Comparison of ENCODE assay signal across 9 cellular contexts in genomic region chr12:102958073-102958829, GRCh38. TPM values are rescaled to one million over a fixed set of nuclear protein-coding genes. Genes with fewer than 3 reads are reported as not detected.
DNase-seq lines count a peak whose midpoint lies in the region; ATAC-seq, FAIRE-seq and TF ChIP-seq lines count a peak whose summit lies in the region.
"Had no signal": no experiment of that assay in that cellular context is flagged by ENCODE, and none has a peak within 500 bp of the region (broad histone marks: within the 10 kb centered on the region; RNA-seq: fewer than 3 reads in every experiment).

No MANE protein-coding gene starts in this region.

- no peak for TF ChIP-seq POLR2A in endothelial cell of umbilical vein (IDR thresholded peaks at IDR 0.05; ENCODE audit: low read depth, low read length)

- H4K20me1 ChIP-seq in endothelial cell of umbilical vein (replicated peaks; ENCODE audit: control insufficient read depth, extremely low read depth, insufficient read depth, low read length) = no peaks in the 10 kb centered on the region

- H3K79me1 ChIP-seq in neuronal stem cell (ENCODE audit: low read depth, low read length) = no peaks in the 10 kb centered on the region

- H3K9me1 ChIP-seq in endothelial cell of umbilical vein (replicated peaks; ENCODE audit: control insufficient read depth, extremely low read depth, insufficient read depth, low read length) = no peaks in the 10 kb centered on the region

- peak overlapping the region; percentile 79 for H3K18ac ChIP-seq in neuronal stem cell (ENCODE audit: low read length)

- no peak overlapping the region for H2BK12ac ChIP-seq in neuronal stem cell (ENCODE audit: low read length)

- no peak for TF ChIP-seq CTCF in endothelial cell of umbilical vein (IDR thresholded peaks at IDR 0.05; ENCODE audit: extremely low read depth in 1 of 2, insufficient read depth in 1 of 2, low read depth in 1 of 2, low read length in 2 of 2)

- POLR2A ChIA-PET in endothelial cell of umbilical vein (lab: Charles Lee) = no interaction called here

- H2AFZ ChIP-seq in endothelial cell of umbilical vein (ENCODE audit: low read depth, low read length) (no peak overlapping the region), neuronal stem cell (ENCODE audit: low read length) (peak overlapping the region; percentile 87)

- no peak overlapping the region for H4K91ac ChIP-seq in neuronal stem cell (ENCODE audit: low read depth, low read length, poor library complexity)

- CTCF ChIA-PET in endothelial cell of umbilical vein (lab: Charles Lee) = interaction anchor here (2.0 kb wide), 1 partner anchor 10 kb away, joined by 7 read pairs; no protein-coding TSS in a partner anchor

- dilution Hi-C loops in endothelial cell of umbilical vein (cut with MboI; ENCODE audit: extremely low pct_ligation_motif_present, low sequenced_read_pairs) = no loop called here

- peaks cover 9% of the 10 kb centered on the region for H3K9me3 Mint-ChIP-seq in activated CD4-positive, alpha-beta T cell treated with anti-CD3 and anti-CD28 coated beads, Interleukin-2, amount 10 ng/mL, durations not matched to agents 24 days and 14 days

- intact Hi-C loops in activated CD4-positive, alpha-beta T cell treated with anti-CD3 and anti-CD28 coated beads, Interleukin-2, amount 10 ng/mL, durations not matched to agents 24 days and 14 days (cut with micrococcal nuclease) = no loop called here
- intact Hi-C loops in endothelial cell of umbilical vein (cut with micrococcal nuclease) = no loop called here

- H2BK5ac ChIP-seq in neuronal stem cell (ENCODE audit: low read length) = no peak overlapping the region

- peak; percentile 76 for DNase-seq in activated CD4-positive, alpha-beta T cell treated with anti-CD3 and anti-CD28 coated beads, Interleukin-2, amount 10 ng/mL, durations not matched to agents 24 days and 14 days
- DNase-seq in activated CD4-positive, alpha-beta T cell treated with anti-CD3 and anti-CD28 coated beads for 1 hour = no peak
- DNase-seq in NCI-H774 (lab: John Stamatoyannopoulos, UW) (peak; percentile 47), endothelial cell of umbilical vein (ENCODE audit: low read depth, low spot score) (peak; percentile 35), neuronal stem cell (ENCODE audit: low spot score) (peak; percentile 81), SJCRH30 (no peak), HCEC 1CT (no peak)

- H3K27ac Mint-ChIP-seq in activated CD4-positive, alpha-beta T cell treated with anti-CD3 and anti-CD28 coated beads, Interleukin-2, amount 10 ng/mL, durations not matched to agents 24 days and 14 days = no peak overlapping the region

- no peaks in the 10 kb centered on the region for H3K36me3 Mint-ChIP-seq in activated CD4-positive, alpha-beta T cell treated with anti-CD3 and anti-CD28 coated beads, Interleukin-2, amount 10 ng/mL, durations not matched to agents 24 days and 14 days (ENCODE audit: low read depth)

- H3K27me3 Mint-ChIP-seq in activated CD4-positive, alpha-beta T cell treated with anti-CD3 and anti-CD28 coated beads, Interleukin-2, amount 10 ng/mL, durations not matched to agents 24 days and 14 days = peaks cover 85% of the 10 kb centered on the region

- BruUV-seq in endothelial cell of umbilical vein (replicated peaks; lab: Mats Ljungman, UMichigan) = no TSS peak

- H2BK120ac ChIP-seq in neuronal stem cell (ENCODE audit: low read depth, low read length) = no peak overlapping the region

- H3K4me2 ChIP-seq in endothelial cell of umbilical vein (ENCODE audit: insufficient read depth, low read length) (peak overlapping the region; percentile 36), neuronal stem cell (ENCODE audit: insufficient read depth, low read length, poor library complexity, severe bottlenecking) (peak overlapping the region; percentile 95)

- no peaks in the 10 kb centered on the region for H3K79me2 ChIP-seq in endothelial cell of umbilical vein (ENCODE audit: control insufficient read depth, insufficient read depth, low read length)

- H3K9ac ChIP-seq in endothelial cell of umbilical vein (replicated peaks; ENCODE audit: extremely low read depth, insufficient read depth, low read length) = no peak overlapping the region
- no peak overlapping the region for H3K9ac ChIP-seq in neuronal stem cell (ENCODE audit: low read depth, low read length, poor library complexity)

- peaks cover 39% of the 10 kb centered on the region for H3K4me1 Mint-ChIP-seq in activated CD4-positive, alpha-beta T cell treated with anti-CD3 and anti-CD28 coated beads, Interleukin-2, amount 10 ng/mL, durations not matched to agents 24 days and 14 days

- no peak overlapping the region for H2AK5ac ChIP-seq in neuronal stem cell (ENCODE audit: low read depth, low read length)

- H3K27me3 ChIP-seq in endothelial cell of umbilical vein (ENCODE audit: control insufficient read depth in 2 of 2, insufficient read depth in 2 of 2, low read length in 2 of 2) (peaks cover 46 to 76% of the 10 kb centered on the region in 2 experiments), neuronal stem cell (ENCODE audit: control insufficient read depth in 3 of 3, insufficient read depth in 3 of 3, low read depth in 1 of 3, low read length in 3 of 3) (peaks cover 21 to 93% (median 86%) of the 10 kb centered on the region in 3 experiments), SJCRH30 (no peaks in the 10 kb centered on the region; the same call in 1 of the 2 replicates)

- H4K8ac ChIP-seq in neuronal stem cell (ENCODE audit: low read depth, low read length) = no peak overlapping the region

- H3K36me3 ChIP-seq in endothelial cell of umbilical vein (ENCODE audit: control insufficient read depth in 2 of 2, extremely low read depth in 1 of 2, insufficient read depth in 2 of 2, low read length in 2 of 2) (no peaks in the 10 kb centered on the region), neuronal stem cell (replicated peaks in 1 of 2; ENCODE audit: control insufficient read depth in 2 of 2, insufficient read depth in 2 of 2, low read length in 2 of 2) (no peaks in the 10 kb centered on the region), SJCRH30 (no peaks in the 10 kb centered on the region)

- no peak for FAIRE-seq in endothelial cell of umbilical vein (lab: Jason Lieb, UNC)

- H3K4me3 ChIP-seq in endothelial cell of umbilical vein (replicated peaks in 1 of 3; ENCODE audit: insufficient read depth in 1 of 3, low read depth in 1 of 3, low read length in 3 of 3) = peak overlapping the region; percentile 16 to 43 (median 22)
- H3K4me3 ChIP-seq in neuronal stem cell (ENCODE audit: low read length in 2 of 2) = peak overlapping the region; percentile 28 to 80
- H3K4me3 ChIP-seq in SJCRH30 = no peak overlapping the region

- no peaks in the 10 kb centered on the region for H3K9me3 ChIP-seq in endothelial cell of umbilical vein (replicated peaks; ENCODE audit: control insufficient read depth, insufficient read depth, low read length)
- H3K9me3 ChIP-seq in neuronal stem cell (replicated peaks in 1 of 2; ENCODE audit: control insufficient read depth in 2 of 2, insufficient read depth in 1 of 2, low read depth in 1 of 2, low read length in 2 of 2) = peaks cover 3 to 4% of the 10 kb centered on the region in 2 donors
- no peaks in the 10 kb centered on the region for H3K9me3 ChIP-seq in SJCRH30 (replicated peaks)

- H3K14ac ChIP-seq in neuronal stem cell (ENCODE audit: low read length) = no peak overlapping the region

- ATAC-seq in GM21786 (IDR thresholded peaks at IDR 0.05; ENCODE audit: unreplicated experiment) = peak; percentile 38

- peak overlapping the region; percentile 38 for H3K23ac ChIP-seq in neuronal stem cell (ENCODE audit: low read depth, low read length, poor library complexity)

- H3K27ac ChIP-seq in endothelial cell of umbilical vein (ENCODE audit: insufficient read depth, low read depth, low read length) (no peak overlapping the region), neuronal stem cell (replicated peaks; ENCODE audit: low read length) (no peak overlapping the region), SJCRH30 (no peak overlapping the region)

- H3K4ac ChIP-seq in neuronal stem cell (ENCODE audit: low read length) = no peak overlapping the region

- peaks cover 4% of the 10 kb centered on the region for H3K4me1 ChIP-seq in endothelial cell of umbilical vein (ENCODE audit: control insufficient read depth, extremely low read depth, insufficient read depth, low read length)
- H3K4me1 ChIP-seq in neuronal stem cell (ENCODE audit: control insufficient read depth in 2 of 2, insufficient read depth in 1 of 2, low read depth in 1 of 2, low read length in 2 of 2) = peaks cover 4 to 16% of the 10 kb centered on the region in 2 donors
- H3K4me1 ChIP-seq in SJCRH30 = no peaks in the 10 kb centered on the region

- H2BK15ac ChIP-seq in neuronal stem cell (ENCODE audit: low read length) = no peak overlapping the region

- peak overlapping the region; percentile 81 for H3K4me3 Mint-ChIP-seq in activated CD4-positive, alpha-beta T cell treated with anti-CD3 and anti-CD28 coated beads, Interleukin-2, amount 10 ng/mL, durations not matched to agents 24 days and 14 days

- WGBS in neuronal stem cell (ENCODE audit: extremely low coverage in 2 of 2, insufficient read length in 2 of 2, insufficient replicate concordance in 1 of 2), 2 donors = no CpG with 5 or more reads among the region's 83 CpGs

RNA-seq across cellular contexts. Expression of gene ASCL1, which starts 0.8 kb away (rescaled TPM):
- total RNA-seq in activated CD4-positive, alpha-beta T cell treated with anti-CD3 and anti-CD28 coated beads, Interleukin-2, amount 10 ng/mL, durations not matched to agents 24 days and 14 days = 0.07 TPM in 1 of 2 replicates, not detected in the other
- total RNA-seq in endothelial cell of umbilical vein = not detected in 2 replicates
- polyA plus RNA-seq in endothelial cell of umbilical vein = not detected in 2 replicates
- polyA plus RNA-seq in endothelial cell of umbilical vein (2011; cell fraction: cytosol; rRNA removed) = not detected in 2 replicates
- polyA plus RNA-seq in endothelial cell of umbilical vein (2011; cell fraction: nucleus; rRNA removed) = not detected in 2 replicates
- not detected in 2 replicates for polyA plus RNA-seq in endothelial cell of umbilical vein (2012)
- not detected in 2 replicates for polyA minus RNA-seq in endothelial cell of umbilical vein
- polyA minus RNA-seq in endothelial cell of umbilical vein (2011; cell fraction: cytosol; rRNA and poly(A)+ RNA removed) = not detected
- polyA minus RNA-seq in endothelial cell of umbilical vein (2011; cell fraction: nucleus; rRNA and poly(A)+ RNA removed) = not detected in 2 replicates
- 0.08 TPM for polyA plus RNA-seq in neuronal stem cell (2013, experiment 1 of 2)
- 0.17 TPM for polyA plus RNA-seq in neuronal stem cell (2013, experiment 2 of 2)
- not detected in 2 replicates for total RNA-seq in SJCRH30 (2014; rRNA removed; shearing (Covaris generic))
- total RNA-seq: dermis microvascular lymphatic vessel endothelial cell had no signal

RNA-seq across cellular contexts. Expression of gene PAH, which starts 41.2 kb away (rescaled TPM):
- total RNA-seq in activated CD4-positive, alpha-beta T cell treated with anti-CD3 and anti-CD28 coated beads, Interleukin-2, amount 10 ng/mL, durations not matched to agents 24 days and 14 days = not detected in 2 replicates
- not detected in 2 replicates for total RNA-seq in endothelial cell of umbilical vein
- not detected in 2 replicates for polyA plus RNA-seq in endothelial cell of umbilical vein
- polyA plus RNA-seq in endothelial cell of umbilical vein (2011; cell fraction: cytosol; rRNA removed) = not detected in 2 replicates
- not detected in 2 replicates for polyA plus RNA-seq in endothelial cell of umbilical vein (2011; cell fraction: nucleus; rRNA removed)
- polyA plus RNA-seq in endothelial cell of umbilical vein (2012) = not detected in 2 replicates
- polyA minus RNA-seq in endothelial cell of umbilical vein = not detected in 2 replicates
- polyA minus RNA-seq in endothelial cell of umbilical vein (2011; cell fraction: cytosol; rRNA and poly(A)+ RNA removed) = not detected
- not detected in 2 replicates for polyA minus RNA-seq in endothelial cell of umbilical vein (2011; cell fraction: nucleus; rRNA and poly(A)+ RNA removed)
- polyA plus RNA-seq in neuronal stem cell (2013, experiment 1 of 2) = 0.11 TPM
- polyA plus RNA-seq in neuronal stem cell (2013, experiment 2 of 2) = 0.06 TPM
- total RNA-seq in SJCRH30 (2014; rRNA removed; shearing (Covaris generic)) = not detected in 2 replicates
- total RNA-seq: dermis microvascular lymphatic vessel endothelial cell had no signal

Comparison
In these comparisons a context has a peak if more than half of its experiments do, and no peak if none do; other contexts are left out.
1. DNase-seq: peak in activated CD4-positive, alpha-beta T cell treated with anti-CD3 and anti-CD28 coated beads, Interleukin-2, amount 10 ng/mL, durations not matched to agents 24 days and 14 days (single experiment), NCI-H774 (single experiment), endothelial cell of umbilical vein (single experiment) and neuronal stem cell (single experiment); none in activated CD4-positive, alpha-beta T cell treated with anti-CD3 and anti-CD28 coated beads for 1 hour (single experiment), SJCRH30 (0 of 2) and HCEC 1CT (single experiment).